ENCODE assay signal across 18 cellular contexts in genomic region chr18:44341759-44342158, GRCh38.
DNase-seq lines count a peak whose midpoint lies in the region; TF ChIP-seq lines count a peak whose summit lies in the region.
"Had no signal": no experiment of that assay in that cellular context is flagged by ENCODE, and none has a peak within 500 bp of the region (broad histone marks: within the 10 kb centered on the region; RNA-seq: fewer than 3 reads in every experiment).

No MANE protein-coding gene starts in this region.

- BruUV-seq in PC-9 (replicated peaks; lab: Mats Ljungman, UMichigan) (no TSS peak), mammary epithelial cell (replicated peaks; lab: Mats Ljungman, UMichigan) (no TSS peak)

- H3K4me1 Mint-ChIP-seq in mesothelial cell of epicardium, result peaks cover 4% of the 10 kb centered on the region

- H3K9me3 Mint-ChIP-seq in mesothelial cell of epicardium, result peaks cover 40% of the 10 kb centered on the region

- intact Hi-C loops in PC-9 (cut with micrococcal nuclease; ENCODE audit: unreplicated experiment) (loop anchor here (2.0 to 5.0 kb wide), 4 partner anchors 247 to 556 kb away; no protein-coding TSS in a partner anchor), mammary epithelial cell (cut with micrococcal nuclease) (no loop called here)

- H3K27me3 Mint-ChIP-seq in mesothelial cell of epicardium (ENCODE audit: low read depth), result no peaks in the 10 kb centered on the region

- no peak overlapping the region for H3K9ac ChIP-seq in mammary epithelial cell (ENCODE audit: insufficient read depth, low read length)
- H3K9ac ChIP-seq: BLaER1 treated with 17β-estradiol and CSF1 and Interleukin-3, amounts not matched to agents 10 nM and 100 nM; KMS-11; SK-N-SH had no signal

- CTCF ChIA-PET in PC-9 (lab: Charles Lee) (no interaction called here), mammary epithelial cell (lab: Charles Lee; ENCODE audit: low non-redundant PET) (no interaction called here)

- peak overlapping the region; percentile 58 for H2AFZ ChIP-seq in PC-9
- peak overlapping the region; percentile 86 for H2AFZ ChIP-seq in mammary epithelial cell (ENCODE audit: low read depth, low read length)
- no peak overlapping the region for H2AFZ ChIP-seq in osteoblast (ENCODE audit: low read length)

- 0% methylated on average over 1 of the region's 1 CpG for WGBS in mammary epithelial cell (ENCODE audit: low coverage, missing lambda C conversion rate)

- H3K27me3 ChIP-seq in PC-9 (ENCODE audit: insufficient read depth, low read depth) (no peaks in the 10 kb centered on the region), mammary epithelial cell (ENCODE audit: insufficient read depth, low read length) (no peaks in the 10 kb centered on the region), osteoblast (ENCODE audit: insufficient read depth, low read length) (no peaks in the 10 kb centered on the region)
- H3K27me3 ChIP-seq: BLaER1 treated with 17β-estradiol and CSF1 and Interleukin-3, amounts not matched to agents 10 nM and 100 nM had no signal

- no peaks in the 10 kb centered on the region for H3K79me2 ChIP-seq in PC-9 (ENCODE audit: low read depth)
- H3K79me2 ChIP-seq in mammary epithelial cell (ENCODE audit: insufficient read depth, low read length), result no peaks in the 10 kb centered on the region
- H3K79me2 ChIP-seq in osteoblast (ENCODE audit: insufficient read depth, low read length), result no peaks in the 10 kb centered on the region

- POLR2A ChIA-PET in PC-9 (lab: Charles Lee; ENCODE audit: unreplicated experiment), result no interaction called here

- TF ChIP-seq CTCF in PC-9 (conservative IDR thresholded peaks at IDR 0.05), result no peak
- no peak for TF ChIP-seq CTCF in mammary epithelial cell (conservative IDR thresholded peaks at IDR 0.05 in 1 of 2, IDR thresholded peaks at IDR 0.05 in 1 of 2; ENCODE audit: extremely low read depth in 1 of 2, insufficient read depth in 1 of 2, low read depth in 1 of 2, low read length in 2 of 2)
- TF ChIP-seq CTCF in mesothelial cell of epicardium (IDR thresholded peaks at IDR 0.05; ENCODE audit: unreplicated experiment), result no peak
- TF ChIP-seq CTCF in osteoblast (IDR thresholded peaks at IDR 0.05; ENCODE audit: extremely low read depth, low read depth, low read length), result no peak

- no peaks in the 10 kb centered on the region; the same call in 1 of the 2 replicates for H3K36me3 ChIP-seq in PC-9 (ENCODE audit: low read depth)
- no peaks in the 10 kb centered on the region for H3K36me3 ChIP-seq in mammary epithelial cell (ENCODE audit: insufficient read depth, low read length)
- no peaks in the 10 kb centered on the region for H3K36me3 ChIP-seq in osteoblast (ENCODE audit: insufficient read depth, low read length)
- H3K36me3 ChIP-seq: BLaER1 treated with 17β-estradiol and CSF1 and Interleukin-3, amounts not matched to agents 10 nM and 100 nM had no signal

- peaks cover 10% of the 10 kb centered on the region for H3K9me3 ChIP-seq in PC-9 (ENCODE audit: insufficient read depth, low read depth)
- H3K9me3 ChIP-seq in mammary epithelial cell (replicated peaks; ENCODE audit: insufficient read depth, low read length), result no peaks in the 10 kb centered on the region
- no peaks in the 10 kb centered on the region for H3K9me3 ChIP-seq in osteoblast (ENCODE audit: low read depth, low read length)

- no peak overlapping the region for H3K4me3 Mint-ChIP-seq in mesothelial cell of epicardium

- H3K27ac ChIP-seq in PC-9, result peak overlapping the region; percentile 85
- peak overlapping the region; percentile 75 for H3K27ac ChIP-seq in mammary epithelial cell (ENCODE audit: insufficient read depth, low read depth, low read length)
- no peak overlapping the region for H3K27ac ChIP-seq in osteoblast (ENCODE audit: low read depth, low read length)
- H3K27ac ChIP-seq: BLaER1 treated with 17β-estradiol and CSF1 and Interleukin-3, amounts not matched to agents 10 nM and 100 nM; KMS-11 had no signal

- H3K27ac Mint-ChIP-seq in mesothelial cell of epicardium, result no peak overlapping the region

- H3K4me1 ChIP-seq in PC-9 (replicated peaks; ENCODE audit: insufficient read depth), result peaks cover 40% of the 10 kb centered on the region
- peaks cover 24% of the 10 kb centered on the region for H3K4me1 ChIP-seq in mammary epithelial cell (ENCODE audit: insufficient read depth, low read length)
- no peaks in the 10 kb centered on the region for H3K4me1 ChIP-seq in osteoblast (ENCODE audit: insufficient read depth, low read length)

- H3K4me3 ChIP-seq in PC-9 (peak overlapping the region; percentile 19; the same call in 1 of the 2 replicates), mammary epithelial cell (replicated peaks in 1 of 3; ENCODE audit: insufficient read depth in 1 of 3, low read depth in 2 of 3, low read length in 3 of 3) (no peak overlapping the region), osteoblast (ENCODE audit: insufficient read depth, low read length) (no peak overlapping the region)
- H3K4me3 ChIP-seq: BLaER1 treated with 17β-estradiol and CSF1 and Interleukin-3, amounts not matched to agents 10 nM and 100 nM had no signal

- peaks cover 7% of the 10 kb centered on the region for H3K36me3 Mint-ChIP-seq in mesothelial cell of epicardium

- H3F3A ChIP-seq in PC-9 (ENCODE audit: insufficient read depth, low read depth), result peaks cover 26% of the 10 kb centered on the region; the same call in 1 of the 2 replicates

- in situ Hi-C loops in mammary epithelial cell (cut with MboI; ENCODE audit: low sequenced_read_pairs in 2 of 2), result no loop called here

- dilution Hi-C loops in mammary epithelial cell (cut with HindIII; ENCODE audit: low sequenced_read_pairs), result no loop called here

- no peaks in the 10 kb centered on the region for H4K20me1 ChIP-seq in PC-9 (ENCODE audit: insufficient read depth)
- no peaks in the 10 kb centered on the region for H4K20me1 ChIP-seq in mammary epithelial cell (ENCODE audit: insufficient read depth, low read length)
- H4K20me1 ChIP-seq in osteoblast (ENCODE audit: insufficient read depth, low read length), result no peaks in the 10 kb centered on the region
- H4K20me1 ChIP-seq: BLaER1 treated with 17β-estradiol and CSF1 and Interleukin-3, amounts not matched to agents 10 nM and 100 nM had no signal

- H3K4me2 ChIP-seq in PC-9, result peak overlapping the region; percentile 69
- peak overlapping the region; percentile 24 for H3K4me2 ChIP-seq in mammary epithelial cell (ENCODE audit: insufficient read depth, low read depth, low read length)
- H3K4me2 ChIP-seq in osteoblast (ENCODE audit: insufficient read depth, low read length), result no peak overlapping the region
- H3K4me2 ChIP-seq: BLaER1 treated with 17β-estradiol and CSF1 and Interleukin-3, amounts not matched to agents 10 nM and 100 nM; KMS-11; SK-N-SH had no signal

- peak; percentile 24 for DNase-seq in EH (ENCODE audit: low read depth)
- peak; percentile 67 to 97 for DNase-seq in PC-9
- peak; percentile 97 for DNase-seq in mammary epithelial cell
- peak; percentile 95 for DNase-seq in islet precursor cell
- no peak for DNase-seq in D341Med (ENCODE audit: low spot score)
- DNase-seq in mesothelial cell of epicardium (ENCODE audit: low spot score in 2 of 2, unreplicated experiment in 2 of 2), result no peak
- no peak for DNase-seq in osteoblast (ENCODE audit: insufficient read length, low spot score, missing footprints)
- no peak for DNase-seq in activated effector memory CD4-positive, alpha-beta T cell treated with Interleukin-2 at 50 U/mL for 16 hours
- DNase-seq: COR-L47; DMS53; NCI-H1417 treated with DMSO at 0.1 percent for 48 hours; NCI-H2029; NCI-H526 treated with DMSO at 0.1 percent for 48 hours; NK-92 treated with Interleukin-12 subunit alpha and Interleukin-12 subunit beta, amount 100 ng/mL, for 24 hours; Right ventricle myocardium superior; SK-N-SH had no signal

- H3K9me2 ChIP-seq in PC-9 (ENCODE audit: insufficient read depth), result no peaks in the 10 kb centered on the region
- H3K9me2 ChIP-seq: SK-N-SH had no signal

Comparison
In these comparisons a context has a peak if more than half of its experiments do, and no peak if none do; other contexts are left out.
1. DNase-seq: peak in EH (single experiment), PC-9 (2 of 2), mammary epithelial cell (single experiment) and islet precursor cell (single experiment); none in D341Med (single experiment), mesothelial cell of epicardium (0 of 2), osteoblast (single experiment) and activated effector memory CD4-positive, alpha-beta T cell treated with Interleukin-2 at 50 U/mL for 16 hours (single experiment).